ENCODE assay signal across 24 cellular contexts in genomic region chr2:168752361-168752760, GRCh38. TPM values are rescaled to one million over a fixed set of nuclear protein-coding genes. Genes with fewer than 3 reads are reported as not detected.
DNase-seq lines count a peak whose midpoint lies in the region; ATAC-seq and TF ChIP-seq lines count a peak whose summit lies in the region.
"Had no signal": no experiment of that assay in that cellular context is flagged by ENCODE, and none has a peak within 500 bp of the region (broad histone marks: within the 10 kb centered on the region; RNA-seq: fewer than 3 reads in every experiment).

No MANE protein-coding gene starts in this region.

- intact Hi-C loops in Right ventricle myocardium inferior (cut with DNase I) = loop anchor here (10.0 kb wide), 2 partner anchors 118 to 228 kb away; no protein-coding TSS in a partner anchor
- intact Hi-C loops in left colon (cut with DNase I, micrococcal nuclease) = no loop called here
- intact Hi-C loops in colonic mucosa (cut with DNase I) = no loop called here

- H3K27me3 ChIP-seq in right atrium auricular region = no peaks in the 10 kb centered on the region
- H3K27me3 ChIP-seq in osteoblast (ENCODE audit: insufficient read depth, low read length) = no peaks in the 10 kb centered on the region
- H3K27me3 ChIP-seq in HAP-1 (ENCODE audit: low read depth) = no peaks in the 10 kb centered on the region
- H3K27me3 ChIP-seq in colonic mucosa = no peaks in the 10 kb centered on the region
- H3K27me3 ChIP-seq: MG63 had no signal

- no peaks in the 10 kb centered on the region for H3K9me3 ChIP-seq in right atrium auricular region
- H3K9me3 ChIP-seq in osteoblast (ENCODE audit: low read depth, low read length) = no peaks in the 10 kb centered on the region
- H3K9me3 ChIP-seq in HAP-1 = no peaks in the 10 kb centered on the region
- H3K9me3 ChIP-seq in colonic mucosa = no peaks in the 10 kb centered on the region
- H3K9me3 ChIP-seq: MG63 had no signal

- no peaks in the 10 kb centered on the region for H3K9me3 Mint-ChIP-seq in effector memory CD8-positive, alpha-beta T cell

- no peaks in the 10 kb centered on the region for H3K79me2 ChIP-seq in osteoblast (ENCODE audit: insufficient read depth, low read length)

- no peak overlapping the region for H3K4me3 Mint-ChIP-seq in effector memory CD8-positive, alpha-beta T cell

- H3K36me3 ChIP-seq in right atrium auricular region (no peaks in the 10 kb centered on the region), osteoblast (ENCODE audit: insufficient read depth, low read length) (no peaks in the 10 kb centered on the region), HAP-1 (replicated peaks) (no peaks in the 10 kb centered on the region), colonic mucosa (no peaks in the 10 kb centered on the region)
- H3K36me3 ChIP-seq: MG63 had no signal

- no peaks in the 10 kb centered on the region for H4K20me1 ChIP-seq in osteoblast (ENCODE audit: insufficient read depth, low read length)

- no peak overlapping the region for H3K9ac ChIP-seq in colonic mucosa (ENCODE audit: low read depth in 2 of 2, low read length in 2 of 2)
- H3K9ac ChIP-seq: GM23248 had no signal

- ATAC-seq in Right ventricle myocardium inferior = peak; percentile 67
- no peak for ATAC-seq in effector memory CD8-positive, alpha-beta T cell (replicated peaks)
- ATAC-seq in left colon = peak; percentile 26
- no peak for ATAC-seq in GM18502 (IDR thresholded peaks at IDR 0.05; ENCODE audit: poor library complexity, unreplicated experiment)
- ATAC-seq: HepG2, K562 had no signal

- H3K4me3 ChIP-seq in right atrium auricular region (no peak overlapping the region), osteoblast (ENCODE audit: insufficient read depth, low read length) (no peak overlapping the region), HAP-1 (no peak overlapping the region), colonic mucosa (no peak overlapping the region)
- H3K4me3 ChIP-seq: GM23248, K562, MG63 had no signal

- DNase-seq in Right ventricle myocardium inferior (ENCODE audit: missing footprints) (no peak), right atrium auricular region (ENCODE audit: low spot score) (no peak), left colon (no peak), osteoblast (ENCODE audit: insufficient read length, low spot score, missing footprints) (no peak), HAP-1 (ENCODE audit: low spot score in 2 of 2) (no peak), colonic mucosa (no peak)
- DNase-seq in effector memory CD8-positive, alpha-beta T cell = no peak
- DNase-seq: ACHN, C1 segment of cervical spinal cord, DMS79, GM23248, HCEC 1CT, MG63, NCI-H1417, NCI-H1694 treated with DMSO at 0.1 percent for 48 hours, NCI-H446, NCI-H526, OCI-M1 had no signal

- TF ChIP-seq CTCF in right atrium auricular region (IDR thresholded peaks at IDR 0.05) (no peak), osteoblast (IDR thresholded peaks at IDR 0.05; ENCODE audit: extremely low read depth, low read depth, low read length) (no peak), colonic mucosa (IDR thresholded peaks at IDR 0.05) (no peak)

- peaks cover 36 to 59% of the 10 kb centered on the region in 2 donors for H3K4me1 Mint-ChIP-seq in effector memory CD8-positive, alpha-beta T cell (ENCODE audit: low read depth in 2 of 2)

- no peak overlapping the region for H3K4me2 ChIP-seq in osteoblast (ENCODE audit: insufficient read depth, low read length)

- H3K27me3 Mint-ChIP-seq in effector memory CD8-positive, alpha-beta T cell = no peaks in the 10 kb centered on the region

- H3K27ac ChIP-seq in right atrium auricular region (no peak overlapping the region), osteoblast (ENCODE audit: low read depth, low read length) (no peak overlapping the region), colonic mucosa (no peak overlapping the region)
- H3K27ac ChIP-seq: 22Rv1, GM23248 had no signal

- peak overlapping the region; percentile 18 to 80 for H3K27ac Mint-ChIP-seq in effector memory CD8-positive, alpha-beta T cell

- in situ Hi-C loops in HAP-1 (cut with MboI; ENCODE audit: low sequenced_read_pairs) = loop anchor here (10.0 kb wide), 1 partner anchor 408 kb away; no protein-coding TSS in a partner anchor

- H2AFZ ChIP-seq in osteoblast (ENCODE audit: low read length) = no peak overlapping the region
- H2AFZ ChIP-seq: GM23248 had no signal

- H3K4me1 ChIP-seq in right atrium auricular region (peaks cover 0 to 59% of the 10 kb centered on the region in 2 donors), osteoblast (ENCODE audit: insufficient read depth, low read length) (no peaks in the 10 kb centered on the region), HAP-1 (no peaks in the 10 kb centered on the region), colonic mucosa (no peaks in the 10 kb centered on the region)

- peaks cover 3% of the 10 kb centered on the region for H3K36me3 Mint-ChIP-seq in effector memory CD8-positive, alpha-beta T cell (ENCODE audit: insufficient read depth)

RNA-seq across cellular contexts. Expression of gene NOSTRIN, which starts 50.1 kb away (rescaled TPM):
- total RNA-seq in Right ventricle myocardium inferior (16.9 TPM), right atrium auricular region (10 to 100 TPM; 30.6 to 34.3 TPM), left colon (10 to 100 TPM; 52.7 to 55.6 TPM), osteoblast (0.59 and 1.4 TPM in 2 replicates), colonic mucosa (10 to 100 TPM; 29.0 to 37.2 TPM)
- total RNA-seq: LHCN-M2, SK-MEL-5 had no signal

Comparison
In these comparisons a context has a peak if more than half of its experiments do, and no peak if none do; other contexts are left out.
1. ATAC-seq: peak in Right ventricle myocardium inferior (single experiment) and left colon (single experiment); none in effector memory CD8-positive, alpha-beta T cell (single experiment) and GM18502 (single experiment).